Comparison of ENCODE assay signal across 1 cellular context in genomic region chr11:70063121-70063520, GRCh38.
TF ChIP-seq lines count a peak whose summit lies in the region.

No MANE protein-coding gene starts in this region.

TF ChIP-seq in H1, 55 proteins besides CTCF, POLR2A, EP300 and RAD21:
- TF ChIP-seq JUND (IDR thresholded peaks at IDR 0.05; ENCODE audit: low read length), result no peak
- no peak for TF ChIP-seq POLR2AphosphoS5 (IDR thresholded peaks at IDR 0.05; ENCODE audit: low read depth, low read length)
